1 cellular context compared by ENCODE assay signal in genomic region chr3:177190701-177191100, GRCh38.
TF ChIP-seq lines count a peak whose summit lies in the region.

No MANE protein-coding gene starts in this region.

TF ChIP-seq in WTC11, 78 proteins besides CTCF, POLR2A, EP300 and RAD21 (continued from another document):
- TF ChIP-seq ZNF532 (CRISPR knock-in tag; IDR thresholded peaks at IDR 0.05; ENCODE audit: borderline replicate concordance), result no peak
- TF ChIP-seq MXD4 (CRISPR knock-in tag; IDR thresholded peaks at IDR 0.05; ENCODE audit: borderline replicate concordance), result no peak
- TF ChIP-seq MYBL2 (CRISPR knock-in tag; IDR thresholded peaks at IDR 0.05), result no peak
- no peak for TF ChIP-seq NFATC4 (CRISPR knock-in tag; IDR thresholded peaks at IDR 0.05)
- TF ChIP-seq AFF4 (CRISPR knock-in tag; IDR thresholded peaks at IDR 0.05; ENCODE audit: borderline replicate concordance), result no peak
TF ChIP-seq in WTC11: peak in this region for 0.
